In genomic region chr9:107340920-107341632, GRCh38 we compare ENCODE assay signal across 8 cellular contexts. TPM values are rescaled to one million over a fixed set of nuclear protein-coding genes. Genes with fewer than 3 reads are reported as not detected.
DNase-seq lines count a peak whose midpoint lies in the region; FAIRE-seq and TF ChIP-seq lines count a peak whose summit lies in the region.

No MANE protein-coding gene starts in this region.

- intact Hi-C loops in activated naive CD4-positive, alpha-beta T cell treated with anti-CD3 and anti-CD28 coated beads for 36 hours (cut with micrococcal nuclease): loop anchor here (1.0 to 2.0 kb wide), 6 partner anchors 58 to 204 kb away; partner anchors contain the start of gene RAD23B
- intact Hi-C loops in head of caudate nucleus (cut with DNase I): no loop called here
- intact Hi-C loops in uterus (cut with DNase I; ENCODE audit: low total_unique reads): no loop called here

- peaks cover 4% of the 10 kb centered on the region for H3K36me3 Mint-ChIP-seq in activated naive CD4-positive, alpha-beta T cell treated with anti-CD3 and anti-CD28 coated beads for 36 hours (ENCODE audit: low read depth)
- peaks cover 10% of the 10 kb centered on the region for H3K36me3 Mint-ChIP-seq in progenitor cell of endocrine pancreas (ENCODE audit: insufficient read depth)

- in situ Hi-C loops in SK-MEL-5 (cut with HindIII; ENCODE audit: low pct_unique_long_range_greater_than_20kb, low sequenced_read_pairs): no loop called here

- peaks cover 9% of the 10 kb centered on the region for H3K4me1 Mint-ChIP-seq in activated naive CD4-positive, alpha-beta T cell treated with anti-CD3 and anti-CD28 coated beads for 36 hours (ENCODE audit: low read depth)
- H3K4me1 Mint-ChIP-seq in progenitor cell of endocrine pancreas (ENCODE audit: low read depth): peaks cover 7% of the 10 kb centered on the region

- FAIRE-seq in H54 (lab: Jason Lieb, UNC): no peak

- peak; percentile 21 for DNase-seq in GM04504 (ENCODE audit: low read depth)
- peak; percentile 82 for DNase-seq in H54 (ENCODE audit: insufficient read length, low spot score)
- peak; percentile 79 for DNase-seq in SK-MEL-5 (ENCODE audit: low read depth, low spot score)
- peak; percentile 92 for DNase-seq in activated naive CD4-positive, alpha-beta T cell treated with anti-CD3 and anti-CD28 coated beads for 36 hours
- peak; percentile 65 to 91 (median 81) for DNase-seq in head of caudate nucleus
- peak; percentile 72 for DNase-seq in progenitor cell of endocrine pancreas (ENCODE audit: low spot score, unreplicated experiment)
- peak; percentile 50 to 64 for DNase-seq in uterus

- H3K27ac Mint-ChIP-seq in activated naive CD4-positive, alpha-beta T cell treated with anti-CD3 and anti-CD28 coated beads for 36 hours: no peak overlapping the region
- peak overlapping the region; percentile 65 for H3K27ac Mint-ChIP-seq in progenitor cell of endocrine pancreas

- no peaks in the 10 kb centered on the region for H3K36me3 ChIP-seq in uterus

- H3K4me3 ChIP-seq in uterus: no peak overlapping the region

- H3K27me3 Mint-ChIP-seq in activated naive CD4-positive, alpha-beta T cell treated with anti-CD3 and anti-CD28 coated beads for 36 hours (ENCODE audit: low read depth): peaks cover 2% of the 10 kb centered on the region
- H3K27me3 Mint-ChIP-seq in progenitor cell of endocrine pancreas: no peaks in the 10 kb centered on the region

- no peak for TF ChIP-seq POLR2A in H54 (IDR thresholded peaks at IDR 0.05; ENCODE audit: low read depth, low read length)
- TF ChIP-seq POLR2A in uterus (IDR thresholded peaks at IDR 0.05): no peak

- peaks cover 0 to 3% of the 10 kb centered on the region in 2 donors for H3K4me1 ChIP-seq in uterus

- H3K4me3 Mint-ChIP-seq in activated naive CD4-positive, alpha-beta T cell treated with anti-CD3 and anti-CD28 coated beads for 36 hours: no peak overlapping the region
- no peak overlapping the region for H3K4me3 Mint-ChIP-seq in progenitor cell of endocrine pancreas (ENCODE audit: low read depth)

- peak; percentile 85 for TF ChIP-seq CTCF in LNCAP (IDR thresholded peaks at IDR 0.05)
- peak; percentile 79 for TF ChIP-seq CTCF in progenitor cell of endocrine pancreas (IDR thresholded peaks at IDR 0.05; ENCODE audit: unreplicated experiment)
- TF ChIP-seq CTCF in uterus (IDR thresholded peaks at IDR 0.05): peak; percentile 63 to 77 (median 68)

- no peaks in the 10 kb centered on the region for H3K27me3 ChIP-seq in uterus

- H3K9me3 ChIP-seq in uterus: no peaks in the 10 kb centered on the region

- H3K9me3 Mint-ChIP-seq in activated naive CD4-positive, alpha-beta T cell treated with anti-CD3 and anti-CD28 coated beads for 36 hours: no peaks in the 10 kb centered on the region
- no peaks in the 10 kb centered on the region for H3K9me3 Mint-ChIP-seq in progenitor cell of endocrine pancreas (ENCODE audit: low read depth)

- CTCF ChIA-PET in activated naive CD4-positive, alpha-beta T cell treated with anti-CD3 and anti-CD28 coated beads for 36 hours (lab: Charles Lee): interaction anchor here (0.6 to 2.5 kb wide), 42 partner anchors 9 to 1704 kb away, joined by 3 to 25 read pairs (median 4); partner anchors contain the start of gene RAD23B

- no peak overlapping the region for H3K27ac ChIP-seq in uterus

RNA-seq across cellular contexts. Expression of gene RAD23B, which starts 58.0 kb away (rescaled TPM):
- total RNA-seq in SK-MEL-5 (2014; rRNA removed; shearing (Covaris generic)): 106 and 107 TPM in 2 replicates
- 120 and 135 TPM in 2 replicates for polyA plus RNA-seq in SK-MEL-5 (2015; cell fraction: cytosol; rRNA removed)
- polyA plus RNA-seq in SK-MEL-5 (2015; cell fraction: nucleus; rRNA removed): 15.5 and 30.8 TPM in 2 replicates
- 100 to 1,000 TPM; 106 to 109 TPM for total RNA-seq in activated naive CD4-positive, alpha-beta T cell treated with anti-CD3 and anti-CD28 coated beads for 36 hours
- 153 and 171 TPM in 2 replicates for total RNA-seq in progenitor cell of endocrine pancreas
- 10 to 100 TPM; 39.5 to 92.9 (median 63.8) TPM for total RNA-seq in uterus

Comparison
In these comparisons a context has a peak if more than half of its experiments do, and no peak if none do; other contexts are left out.
1. DNase-seq: peak in every context shown above with its lines; median percentile 92 in activated naive CD4-positive, alpha-beta T cell treated with anti-CD3 and anti-CD28 coated beads for 36 hours; 82 in H54; 81 in head of caudate nucleus; 79 in SK-MEL-5; 72 in progenitor cell of endocrine pancreas; 57 in uterus; 21 in GM04504.